14 cellular contexts compared by ENCODE assay signal in genomic region chr12:91007531-91008290, GRCh38. TPM values are rescaled to one million over a fixed set of nuclear protein-coding genes. Genes with fewer than 3 reads are reported as not detected.
A peak's percentile ranks its signal among the peaks of the same experiment; 100 is the strongest.
DNase-seq lines count a peak whose midpoint lies in the region; ATAC-seq, FAIRE-seq and TF ChIP-seq lines count a peak whose summit lies in the region.
"Had no signal": no experiment of that assay in that cellular context is flagged by ENCODE, and none has a peak within 500 bp of the region (broad histone marks: within the 10 kb centered on the region; RNA-seq: fewer than 3 reads in every experiment).

No MANE protein-coding gene starts in this region.

- no peaks in the 10 kb centered on the region for H3K27me3 Mint-ChIP-seq in CD8-positive, alpha-beta T cell (ENCODE audit: low read depth)

- H3K9me3 ChIP-seq in CD8-positive, alpha-beta T cell (ENCODE audit: low read length): no peaks in the 10 kb centered on the region
- H3K9me3 ChIP-seq: mucosa of descending colon, spleen had no signal

- TF ChIP-seq CTCF in bronchial epithelial cell (IDR thresholded peaks at IDR 0.05; ENCODE audit: insufficient read depth, low read length, severe bottlenecking): no peak
- no peak for TF ChIP-seq CTCF in CD8-positive, alpha-beta T cell (IDR thresholded peaks at IDR 0.05)

- no peak overlapping the region for H3K4me3 ChIP-seq in bronchial epithelial cell (ENCODE audit: low read depth, low read length)
- H3K4me3 ChIP-seq in CD8-positive, alpha-beta T cell (ENCODE audit: low read depth, low read length): no peak overlapping the region
- H3K4me3 ChIP-seq: mucosa of descending colon, spleen had no signal

- peak; percentile 18 for FAIRE-seq in bronchial epithelial cell (lab: Jason Lieb, UNC)

- H3K4me1 ChIP-seq in CD8-positive, alpha-beta T cell (ENCODE audit: insufficient read depth, low read length): no peaks in the 10 kb centered on the region
- H3K4me1 ChIP-seq: spleen had no signal

- CTCF ChIA-PET in CD8-positive, alpha-beta T cell (lab: Charles Lee): no interaction called here

- ATAC-seq in GM18873 (IDR thresholded peaks at IDR 0.05; ENCODE audit: low FRiP score, unreplicated experiment) (peak; percentile 67), GM21529 (IDR thresholded peaks at IDR 0.05; ENCODE audit: unreplicated experiment) (peak; percentile 81), HG03175 (IDR thresholded peaks at IDR 0.05; ENCODE audit: unreplicated experiment) (peak; percentile 78)
- no peak for ATAC-seq in CD8-positive, alpha-beta T cell
- ATAC-seq: mucosa of descending colon had no signal

- H3K27me3 ChIP-seq in bronchial epithelial cell (ENCODE audit: control insufficient read depth, insufficient read depth, low read length): peaks cover 2% of the 10 kb centered on the region
- H3K27me3 ChIP-seq in CD8-positive, alpha-beta T cell (ENCODE audit: insufficient read depth, low read length): no peaks in the 10 kb centered on the region
- H3K27me3 ChIP-seq: spleen had no signal

- H3K27ac ChIP-seq in CD8-positive, alpha-beta T cell (ENCODE audit: low read depth, low read length): no peak overlapping the region
- H3K27ac ChIP-seq: spleen had no signal

- H3K27ac Mint-ChIP-seq in CD8-positive, alpha-beta T cell: no peak overlapping the region
- H3K27ac Mint-ChIP-seq: HFFc6 had no signal

- no peak for DNase-seq in bronchial epithelial cell (ENCODE audit: low read depth)
- no peak for DNase-seq in GF-D8 (lab: John Stamatoyannopoulos, UW)
- DNase-seq in CD8-positive, alpha-beta T cell: no peak
- DNase-seq in NCI-H2029 treated with DMSO at 0.1 percent for 48 hours (lab: John Stamatoyannopoulos, UW): no peak
- DNase-seq: activated T-cell treated with anti-CD3 and anti-CD28 coated beads, Interleukin-2, amount 50 U/mL, for 48 hours; DMS79 treated with DMSO at 0.1 percent for 48 hours; HFFc6; hypothalamus; mucosa of descending colon; NCI-H1436; spleen had no signal

- intact Hi-C loops in CD8-positive, alpha-beta T cell (cut with DNase I, micrococcal nuclease): no loop called here

- H3K4me1 Mint-ChIP-seq in CD8-positive, alpha-beta T cell (ENCODE audit: low read depth): no peaks in the 10 kb centered on the region

- no peak overlapping the region for H3K4me3 Mint-ChIP-seq in CD8-positive, alpha-beta T cell
- H3K4me3 Mint-ChIP-seq: HFFc6 had no signal

- POLR2A ChIA-PET in CD8-positive, alpha-beta T cell (lab: Charles Lee): no interaction called here

- H3K36me3 Mint-ChIP-seq in CD8-positive, alpha-beta T cell: no peaks in the 10 kb centered on the region

- no peaks in the 10 kb centered on the region for H3K9me3 Mint-ChIP-seq in CD8-positive, alpha-beta T cell
- H3K9me3 Mint-ChIP-seq: HFFc6 had no signal

- H3K36me3 ChIP-seq in bronchial epithelial cell (ENCODE audit: control insufficient read depth, insufficient read depth, low read length): no peaks in the 10 kb centered on the region
- H3K36me3 ChIP-seq in CD8-positive, alpha-beta T cell (ENCODE audit: insufficient read depth, low read length): no peaks in the 10 kb centered on the region
- H3K36me3 ChIP-seq: spleen had no signal

RNA-seq across cellular contexts. Expression of gene EPYC, which starts 2.9 kb away (rescaled TPM):
- not detected in 2 replicates for total RNA-seq in bronchial epithelial cell
- total RNA-seq in CD8-positive, alpha-beta T cell: not detected
- total RNA-seq: HFFc6, mucosa of descending colon, spleen had no signal

RNA-seq across cellular contexts. Expression of gene KERA, which starts 50.1 kb away (rescaled TPM):
- total RNA-seq in bronchial epithelial cell: not detected in 2 replicates
- not detected for total RNA-seq in CD8-positive, alpha-beta T cell
- total RNA-seq: HFFc6, spleen had no signal

RNA-seq across cellular contexts. Expression of gene CCER1, which starts 52.7 kb away (rescaled TPM):
- total RNA-seq in bronchial epithelial cell: not detected in 2 replicates
- total RNA-seq in CD8-positive, alpha-beta T cell: not detected
- total RNA-seq: HFFc6, mucosa of descending colon, spleen had no signal
